In genomic region chr10:46229144-46229563, GRCh38 we compare ENCODE assay signal across 1 cellular context.
TF ChIP-seq lines count a peak whose summit lies in the region.

No MANE protein-coding gene starts in this region.

TF ChIP-seq in K562, 482 proteins besides CTCF, POLR2A, EP300 and RAD21 (continued from another document and continues in another):
- no peak for TF ChIP-seq ZBTB5 (IDR thresholded peaks at IDR 0.05)
- no peak for TF ChIP-seq SUPT5H (IDR thresholded peaks at IDR 0.05)
- TF ChIP-seq MEF2A (IDR thresholded peaks at IDR 0.05; ENCODE audit: control insufficient read depth, low read depth, low read length): 0 out of 2 replicates have a peak, but pooled peaks have one; percentile 18
- no peak for TF ChIP-seq KDM1A (IDR thresholded peaks at IDR 0.05)
- no peak for TF ChIP-seq MGA (IDR thresholded peaks at IDR 0.05)
- TF ChIP-seq KAT8 (IDR thresholded peaks at IDR 0.05; ENCODE audit: low read depth): no peak
- no peak for TF ChIP-seq ZNF707 (CRISPR knock-in tag; conservative IDR thresholded peaks at IDR 0.05)
- no peak for TF ChIP-seq ARID4B (CRISPR knock-in tag; IDR thresholded peaks at IDR 0.05)
- no peak for TF ChIP-seq ZNF764 (CRISPR knock-in tag; IDR thresholded peaks at IDR 0.05; ENCODE audit: low read depth)
- peak; percentile 48 for TF ChIP-seq CTCFL (IDR thresholded peaks at IDR 0.05; ENCODE audit: borderline replicate concordance, insufficient read depth, low read depth, low read length, poor library complexity, severe bottlenecking)
- TF ChIP-seq TAL1 (IDR thresholded peaks at IDR 0.05): no peak
- TF ChIP-seq ZBTB11 (CRISPR knock-in tag; IDR thresholded peaks at IDR 0.05): no peak
- no peak for TF ChIP-seq SREBF1 (IDR thresholded peaks at IDR 0.05; ENCODE audit: borderline replicate concordance, low read depth, low read length)
- TF ChIP-seq NCOA1 (IDR thresholded peaks at IDR 0.05; ENCODE audit: low read depth): no peak
- no peak for TF ChIP-seq HDAC8 (tag; IDR thresholded peaks at IDR 0.05)
- TF ChIP-seq ZBTB26 (CRISPR knock-in tag; IDR thresholded peaks at IDR 0.05): no peak
- TF ChIP-seq SPI1 (IDR thresholded peaks at IDR 0.05; ENCODE audit: borderline replicate concordance, low read depth, low read length): peak; percentile 94
- TF ChIP-seq HOMEZ (CRISPR knock-in tag; IDR thresholded peaks at IDR 0.05): no peak
- TF ChIP-seq ZNF511 (CRISPR knock-in tag; IDR thresholded peaks at IDR 0.05): no peak
- TF ChIP-seq KAT7 (CRISPR knock-in tag; IDR thresholded peaks at IDR 0.05; ENCODE audit: borderline replicate concordance): no peak
- TF ChIP-seq PREB (CRISPR knock-in tag; IDR thresholded peaks at IDR 0.05): no peak
- TF ChIP-seq ZEB2 (IDR thresholded peaks at IDR 0.05): no peak
